ENCODE assay signal across 30 cellular contexts in genomic region chr14:105442125-105442524, GRCh38. TPM values are rescaled to one million over a fixed set of nuclear protein-coding genes. Genes with fewer than 3 reads are reported as not detected.
DNase-seq lines count a peak whose midpoint lies in the region; ATAC-seq, FAIRE-seq and TF ChIP-seq lines count a peak whose summit lies in the region.
"Had no signal": no experiment of that assay in that cellular context is flagged by ENCODE, and none has a peak within 500 bp of the region (broad histone marks: within the 10 kb centered on the region; RNA-seq: fewer than 3 reads in every experiment).

No MANE protein-coding gene starts in this region.

- H2BK15ac ChIP-seq in neuronal stem cell (ENCODE audit: low read length) = no peak overlapping the region

- no peak overlapping the region for H3K23ac ChIP-seq in neuronal stem cell (ENCODE audit: low read depth, low read length, poor library complexity)

- CTCF ChIA-PET in MCF 10A (lab: Yijun Ruan, JAX) (no interaction called here), HEK293 (lab: Yijun Ruan, JAX) (interaction anchor here (0.7 kb wide), 2 partner anchors 34 to 38 kb away, joined by 3 read pairs; no protein-coding TSS in a partner anchor)

- H3K9ac ChIP-seq in astrocyte (ENCODE audit: low read length) (no peak overlapping the region), neuronal stem cell (ENCODE audit: low read depth, low read length, poor library complexity) (no peak overlapping the region)

- H3K14ac ChIP-seq in neuronal stem cell (ENCODE audit: low read length) = peak overlapping the region; percentile 63

- intact Hi-C loops in MCF 10A (cut with micrococcal nuclease) (no loop called here), breast epithelium (cut with DNase I; ENCODE audit: low total_unique reads) (no loop called here)

- no peak for TF ChIP-seq CTCF in MCF 10A (IDR thresholded peaks at IDR 0.05; ENCODE audit: unreplicated experiment)
- TF ChIP-seq CTCF in breast epithelium (IDR thresholded peaks at IDR 0.05) = no peak
- TF ChIP-seq CTCF in HEK293 (tag by site-specific recombination; IDR thresholded peaks at IDR 0.05) = no peak
- no peak for TF ChIP-seq CTCF in astrocyte (IDR thresholded peaks at IDR 0.05; ENCODE audit: insufficient read depth, low read depth, low read length)
- TF ChIP-seq CTCF in chondrocyte (IDR thresholded peaks at IDR 0.05) = no peak

- FAIRE-seq in astrocyte (lab: Jason Lieb, UNC) = no peak
- FAIRE-seq: GM18507 had no signal

- H3K4me3 ChIP-seq in breast epithelium (no peak overlapping the region), HEK293 (ENCODE audit: low read depth, low read length) (no peak overlapping the region), astrocyte (ENCODE audit: insufficient read depth, low read depth, low read length) (no peak overlapping the region), neuronal stem cell (ENCODE audit: low read length in 2 of 2) (no peak overlapping the region)
- H3K4me3 ChIP-seq: PC-9 had no signal

- H3K9me3 ChIP-seq in breast epithelium (no peaks in the 10 kb centered on the region), HEK293 (ENCODE audit: control insufficient read depth, insufficient read depth, low read depth, low read length) (no peaks in the 10 kb centered on the region), astrocyte (ENCODE audit: insufficient read depth, low read depth, low read length) (no peaks in the 10 kb centered on the region), neuronal stem cell (replicated peaks in 1 of 2; ENCODE audit: control insufficient read depth in 2 of 2, insufficient read depth in 1 of 2, low read depth in 1 of 2, low read length in 2 of 2) (no peaks in the 10 kb centered on the region)
- H3K9me3 ChIP-seq: BE2C had no signal

- peaks cover 40% of the 10 kb centered on the region for H3K79me1 ChIP-seq in neuronal stem cell (ENCODE audit: low read depth, low read length)

- H3K4me3 Mint-ChIP-seq in MCF 10A (ENCODE audit: unreplicated experiment) (no peak overlapping the region), astrocyte (ENCODE audit: unreplicated experiment) (no peak overlapping the region), chondrocyte (ENCODE audit: unreplicated experiment) (no peak overlapping the region)
- H3K4me3 Mint-ChIP-seq: CD14-positive monocyte; CD8-positive, alpha-beta memory T cell; HFFc6; IgD-negative memory B cell had no signal

- no peak overlapping the region for H2BK5ac ChIP-seq in neuronal stem cell (ENCODE audit: low read length)

- H3K27ac ChIP-seq in breast epithelium (no peak overlapping the region), HEK293 (ENCODE audit: extremely low read depth, low read depth, low read length) (0 out of 2 replicates have a peak overlapping the region, but pooled peaks have one; percentile 9), astrocyte (ENCODE audit: low read depth, low read length) (no peak overlapping the region), neuronal stem cell (replicated peaks; ENCODE audit: low read length) (no peak overlapping the region)
- H3K27ac ChIP-seq: 22Rv1, PC-9 had no signal

- H3K36me3 ChIP-seq in breast epithelium (no peaks in the 10 kb centered on the region), HEK293 (ENCODE audit: control insufficient read depth in 2 of 2, insufficient read depth in 1 of 2, low read length in 2 of 2) (peaks cover 0 to 70% of the 10 kb centered on the region in 2 experiments; a peak in 2 of 3 replicates), astrocyte (ENCODE audit: insufficient read depth, low read length) (peaks cover 7% of the 10 kb centered on the region), neuronal stem cell (replicated peaks in 1 of 2; ENCODE audit: control insufficient read depth in 2 of 2, insufficient read depth in 2 of 2, low read length in 2 of 2) (peaks cover 32 to 73% of the 10 kb centered on the region in 2 donors)

- H4K91ac ChIP-seq in neuronal stem cell (ENCODE audit: low read depth, low read length, poor library complexity) = no peak overlapping the region

- no TSS peak for BruUV-seq in MCF 10A (replicated peaks; lab: Mats Ljungman, UMichigan)

- POLR2A ChIA-PET in MCF 10A (lab: Yijun Ruan, JAX) = no interaction called here
- POLR2A ChIA-PET in HEK293 (lab: Yijun Ruan, JAX) = no interaction called here

- H3K27ac Mint-ChIP-seq in MCF 10A (ENCODE audit: low read depth, unreplicated experiment) = peak overlapping the region; percentile 80
- peak overlapping the region; percentile 53 for H3K27ac Mint-ChIP-seq in astrocyte (ENCODE audit: unreplicated experiment)
- H3K27ac Mint-ChIP-seq in chondrocyte (ENCODE audit: unreplicated experiment) = no peak overlapping the region
- H3K27ac Mint-ChIP-seq: HFFc6, IgD-negative memory B cell had no signal

- no peaks in the 10 kb centered on the region for H3K27me3 Mint-ChIP-seq in MCF 10A (ENCODE audit: insufficient read depth, unreplicated experiment)
- no peaks in the 10 kb centered on the region for H3K27me3 Mint-ChIP-seq in astrocyte (ENCODE audit: low read depth, unreplicated experiment)
- no peaks in the 10 kb centered on the region for H3K27me3 Mint-ChIP-seq in chondrocyte (ENCODE audit: low read depth)
- H3K27me3 Mint-ChIP-seq: CD8-positive, alpha-beta memory T cell; IgD-negative memory B cell had no signal

- H3K4me1 Mint-ChIP-seq in MCF 10A (ENCODE audit: insufficient read depth, unreplicated experiment) (peaks cover 6% of the 10 kb centered on the region), astrocyte (ENCODE audit: low read depth, unreplicated experiment) (no peaks in the 10 kb centered on the region), chondrocyte (ENCODE audit: low read depth) (no peaks in the 10 kb centered on the region)
- H3K4me1 Mint-ChIP-seq: CD14-positive monocyte had no signal

- H2BK12ac ChIP-seq in neuronal stem cell (ENCODE audit: low read length) = no peak overlapping the region

- no peaks in the 10 kb centered on the region for H3K9me3 Mint-ChIP-seq in MCF 10A (ENCODE audit: unreplicated experiment)
- H3K9me3 Mint-ChIP-seq in astrocyte (ENCODE audit: unreplicated experiment) = no peaks in the 10 kb centered on the region
- no peaks in the 10 kb centered on the region for H3K9me3 Mint-ChIP-seq in chondrocyte (ENCODE audit: low read depth)
- H3K9me3 Mint-ChIP-seq: CD14-positive monocyte; CD8-positive, alpha-beta memory T cell; HFFc6; IgD-negative memory B cell had no signal

- WGBS in neuronal stem cell (ENCODE audit: extremely low coverage in 2 of 2, insufficient read length in 2 of 2, insufficient replicate concordance in 1 of 2), 2 donors = no CpG with 5 or more reads among the region's 17 CpGs

- no peak overlapping the region for H2AFZ ChIP-seq in astrocyte (ENCODE audit: low read depth, low read length)
- no peak overlapping the region for H2AFZ ChIP-seq in neuronal stem cell (ENCODE audit: low read length)
- H2AFZ ChIP-seq: PC-9 had no signal

- H3K79me2 ChIP-seq in astrocyte (ENCODE audit: insufficient read depth, low read length) = peaks cover 57% of the 10 kb centered on the region

- TF ChIP-seq POLR2A in breast epithelium (IDR thresholded peaks at IDR 0.05) = no peak

- DNase-seq in MCF 10A (ENCODE audit: unreplicated experiment) (no peak), breast epithelium (ENCODE audit: low spot score in 2 of 2) (no peak), astrocyte (ENCODE audit: low read depth) (no peak), neuronal stem cell (ENCODE audit: low spot score) (no peak), NCI-H748 (lab: John Stamatoyannopoulos, UW; ENCODE audit: unreplicated experiment) (no peak), chondrocyte (ENCODE audit: low spot score) (no peak)
- DNase-seq: ACHN; CD8-positive, alpha-beta memory T cell; DMS153; DND-41; HFFc6; NCI-H1092; NCI-H1417 treated with DMSO at 0.1 percent for 48 hours; NCI-H1694 treated with DMSO at 0.1 percent for 48 hours; NCI-H2081; NCI-H2171; NCI-H226; NCI-H524; NCI-H82; NK-92 treated with Interleukin-12 subunit alpha and Interleukin-12 subunit beta, amount 100 ng/mL, for 24 hours; PC-9; RPMI8226; SHP77 treated with DMSO at 0.1 percent for 48 hours had no signal

- no peak overlapping the region for H3K18ac ChIP-seq in neuronal stem cell (ENCODE audit: low read length)

- no peak overlapping the region for H2AK5ac ChIP-seq in neuronal stem cell (ENCODE audit: low read depth, low read length)

- peaks cover 7% of the 10 kb centered on the region for H3K36me3 Mint-ChIP-seq in MCF 10A (ENCODE audit: insufficient read depth, unreplicated experiment)
- peaks cover 4% of the 10 kb centered on the region for H3K36me3 Mint-ChIP-seq in astrocyte (ENCODE audit: low read depth, unreplicated experiment)
- peaks cover 3% of the 10 kb centered on the region for H3K36me3 Mint-ChIP-seq in chondrocyte (ENCODE audit: low read depth)
- H3K36me3 Mint-ChIP-seq: IgD-negative memory B cell had no signal

- H3K4me1 ChIP-seq in breast epithelium = no peaks in the 10 kb centered on the region
- H3K4me1 ChIP-seq in HEK293 (ENCODE audit: control insufficient read depth, insufficient read depth, low read length) = no peaks in the 10 kb centered on the region
- H3K4me1 ChIP-seq in astrocyte (ENCODE audit: insufficient read depth, low read length) = no peaks in the 10 kb centered on the region
- H3K4me1 ChIP-seq in neuronal stem cell (ENCODE audit: control insufficient read depth in 2 of 2, insufficient read depth in 1 of 2, low read depth in 1 of 2, low read length in 2 of 2) = no peaks in the 10 kb centered on the region
- H3K4me1 ChIP-seq: BE2C had no signal

- H4K20me1 ChIP-seq in astrocyte (ENCODE audit: insufficient read depth, low read length) = peaks cover 66% of the 10 kb centered on the region

- ATAC-seq in GM18867 (IDR thresholded peaks at IDR 0.05; ENCODE audit: unreplicated experiment) = no peak

- H3K4me2 ChIP-seq in astrocyte (ENCODE audit: low read length) = no peak overlapping the region
- H3K4me2 ChIP-seq in neuronal stem cell (ENCODE audit: insufficient read depth, low read length, poor library complexity, severe bottlenecking) = no peak overlapping the region
- H3K4me2 ChIP-seq: PC-9 had no signal

- no peak overlapping the region for H2BK120ac ChIP-seq in neuronal stem cell (ENCODE audit: low read depth, low read length)

- no peak overlapping the region for H4K8ac ChIP-seq in neuronal stem cell (ENCODE audit: low read depth, low read length)

- H3K4ac ChIP-seq in neuronal stem cell (ENCODE audit: low read length) = no peak overlapping the region

- H3K27me3 ChIP-seq in breast epithelium (no peaks in the 10 kb centered on the region), astrocyte (ENCODE audit: insufficient read depth, low read length) (no peaks in the 10 kb centered on the region), neuronal stem cell (ENCODE audit: control insufficient read depth in 3 of 3, insufficient read depth in 3 of 3, low read depth in 1 of 3, low read length in 3 of 3) (no peaks in the 10 kb centered on the region)
- H3K27me3 ChIP-seq: BE2C had no signal

RNA-seq across cellular contexts. Expression of gene MTA1, which starts 22.5 kb away (rescaled TPM):
- total RNA-seq in MCF 10A (2022) (154 and 166 TPM in 2 replicates), breast epithelium (10 to 100 TPM; 50.7 to 70.1 (median 68.8) TPM), astrocyte (93.7 and 111 TPM in 2 replicates), chondrocyte (83.6 to 91.9 TPM (median 85.1 TPM) in 3 replicates)
- 199 TPM for polyA plus RNA-seq in neuronal stem cell (2013, experiment 1 of 2)
- polyA plus RNA-seq in neuronal stem cell (2013, experiment 2 of 2) = 194 TPM

RNA-seq across cellular contexts. Expression of gene CRIP2, which starts 32.5 kb away (rescaled TPM):
- total RNA-seq in MCF 10A (2022) = 31.1 and 50.5 TPM in 2 replicates
- total RNA-seq in breast epithelium = 100 to 1,000 TPM in 1 of 3 donors, 10 to 100 TPM in 2; 46.2 to 146 (median 92.1) TPM
- 56.0 and 71.8 TPM in 2 replicates for total RNA-seq in astrocyte
- 16.9 TPM for polyA plus RNA-seq in neuronal stem cell (2013, experiment 1 of 2)
- polyA plus RNA-seq in neuronal stem cell (2013, experiment 2 of 2) = 15.2 TPM
- 166 to 264 TPM (median 247 TPM) in 3 replicates for total RNA-seq in chondrocyte

RNA-seq across cellular contexts. Expression of gene TEX22, which starts 43.8 kb away (rescaled TPM):
- total RNA-seq in MCF 10A (2022) (4.1 and 6.2 TPM in 2 replicates), breast epithelium (under 1 TPM; 0.33 to 0.64 (median 0.59) TPM), astrocyte (1.2 and 2.5 TPM in 2 replicates), chondrocyte (0.60 to 2.9 TPM (median 2.2 TPM) in 3 replicates)
- 0.21 TPM for polyA plus RNA-seq in neuronal stem cell (2013, experiment 1 of 2)
- polyA plus RNA-seq in neuronal stem cell (2013, experiment 2 of 2) = 0.21 TPM

RNA-seq across cellular contexts. Expression of gene CRIP1, which starts 44.6 kb away (rescaled TPM):
- total RNA-seq in MCF 10A (2022) (not detected in 2 replicates), breast epithelium (10 to 100 TPM; 24.1 to 32.8 (median 32.8) TPM), astrocyte (21.3 and 29.5 TPM in 2 replicates), chondrocyte (38.7 to 181 TPM (median 174 TPM) in 3 replicates)
- polyA plus RNA-seq in neuronal stem cell (2013, experiment 1 of 2) = 98.0 TPM
- polyA plus RNA-seq in neuronal stem cell (2013, experiment 2 of 2) = 93.7 TPM

RNA-seq across cellular contexts. Expression of gene TEDC1, which starts 48.9 kb away (rescaled TPM):
- total RNA-seq in MCF 10A (2022) (11.2 and 17.6 TPM in 2 replicates), breast epithelium (1 to 10 TPM; 4.9 to 7.8 (median 6.7) TPM), astrocyte (4.0 and 5.5 TPM in 2 replicates), chondrocyte (12.9 to 15.5 TPM (median 14.3 TPM) in 3 replicates)
- 13.4 TPM for polyA plus RNA-seq in neuronal stem cell (2013, experiment 1 of 2)
- 11.7 TPM for polyA plus RNA-seq in neuronal stem cell (2013, experiment 2 of 2)
